Comparison of ENCODE assay signal across 15 cellular contexts in the genomic region with DNA sequence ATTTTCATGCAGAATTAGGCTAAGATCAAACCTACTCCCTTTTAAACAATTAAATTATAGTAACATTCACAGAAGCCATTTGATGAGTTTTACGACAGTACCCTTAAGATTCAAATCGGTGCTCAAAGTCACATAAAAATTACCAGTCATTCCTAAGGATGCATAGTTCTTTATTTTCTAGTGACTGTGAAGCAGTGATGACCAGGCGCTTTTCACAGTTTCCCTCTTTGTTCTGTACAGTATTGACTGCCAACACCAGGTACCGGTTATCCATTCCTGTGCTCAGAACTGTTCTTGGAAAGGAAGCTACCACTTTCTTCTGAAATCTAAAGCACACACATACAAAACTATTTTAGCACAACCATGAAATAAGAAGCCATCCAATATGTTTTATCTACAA. TPM values are rescaled to one million over a fixed set of nuclear protein-coding genes. Genes with fewer than 3 reads are reported as not detected.
DNase-seq lines count a peak whose midpoint lies in the region; ATAC-seq, FAIRE-seq and TF ChIP-seq lines count a peak whose summit lies in the region.
"Had no signal": no experiment of that assay in that cellular context is flagged by ENCODE, and none has a peak within 500 bp of the region (broad histone marks: within the 10 kb centered on the region; RNA-seq: fewer than 3 reads in every experiment).

No MANE protein-coding gene starts in this region.

- no peak overlapping the region for H3K4me3 Mint-ChIP-seq in effector memory CD8-positive, alpha-beta T cell

- no peaks in the 10 kb centered on the region for H3K27me3 ChIP-seq in iPS-20b (ENCODE audit: insufficient read depth, low read length)
- H3K27me3 ChIP-seq: esophagus squamous epithelium had no signal

- TF ChIP-seq RAD21 in A549 (conservative IDR thresholded peaks at IDR 0.05 in 1 of 2, IDR thresholded peaks at IDR 0.05 in 1 of 2) = no peak

- POLR2A ChIA-PET in A549 (lab: Yijun Ruan, JAX) = no interaction called here

- H3K4me3 ChIP-seq in A549 = no peak overlapping the region
- peak overlapping the region; percentile 90; the same call in 1 of the 2 replicates for H3K4me3 ChIP-seq in GM08714 (ENCODE audit: low read length)
- H3K4me3 ChIP-seq in SK-N-MC = peak overlapping the region; percentile 91
- peak overlapping the region; percentile 99 for H3K4me3 ChIP-seq in iPS-20b (ENCODE audit: low read length)

- H3K36me3 Mint-ChIP-seq in effector memory CD8-positive, alpha-beta T cell (ENCODE audit: insufficient read depth) = peaks cover 18% of the 10 kb centered on the region

- no peak for TF ChIP-seq CTCF in A549 (IDR thresholded peaks at IDR 0.05)

- 94% methylated on average over 4 of the region's 4 CpGs for WGBS in A549 (ENCODE audit: missing lambda C conversion rate)

- no peak for ATAC-seq in A549
- no peak for ATAC-seq in effector memory CD8-positive, alpha-beta T cell (replicated peaks)
- no peak for ATAC-seq in HG02981 (IDR thresholded peaks at IDR 0.05; ENCODE audit: unreplicated experiment)
- ATAC-seq: HCT116 had no signal

- no peaks in the 10 kb centered on the region for H3K27me3 Mint-ChIP-seq in effector memory CD8-positive, alpha-beta T cell
- H3K27me3 Mint-ChIP-seq: CD4-positive, alpha-beta memory T cell; IgD-negative memory B cell had no signal

- CTCF ChIA-PET in A549 (lab: Yijun Ruan, JAX) = interaction anchor here (0.8 kb wide), 1 partner anchor 16 kb away, joined by 3 read pairs; no protein-coding TSS in a partner anchor

- H3K27ac ChIP-seq in A549 = no peak overlapping the region
- H3K27ac ChIP-seq in SK-N-MC = no peak overlapping the region
- H3K27ac ChIP-seq in iPS-20b (ENCODE audit: low read length) = no peak overlapping the region
- H3K27ac ChIP-seq: esophagus squamous epithelium had no signal

- peaks cover 28% of the 10 kb centered on the region; the same call in 1 of the 2 replicates for H3K36me3 ChIP-seq in SK-N-MC (ENCODE audit: insufficient read depth, low read length)
- H3K36me3 ChIP-seq in iPS-20b (ENCODE audit: insufficient read depth, low read depth, low read length) = peaks cover 41% of the 10 kb centered on the region
- H3K36me3 ChIP-seq: esophagus squamous epithelium had no signal

- no peak for FAIRE-seq in A549 (lab: Jason Lieb, UNC)

- no peak for DNase-seq in A549 (ENCODE audit: low read depth in 1 of 2, low spot score in 1 of 2)
- DNase-seq in SK-N-MC (ENCODE audit: low read depth, low spot score) = no peak
- DNase-seq in effector memory CD8-positive, alpha-beta T cell = no peak
- no peak for DNase-seq in mesenteric fat pad (ENCODE audit: low spot score)
- no peak for DNase-seq in HUDEP-2 (lab: John Stamatoyannopoulos, UW; ENCODE audit: unreplicated experiment in 76 of 76)
- DNase-seq: CD4-positive, alpha-beta memory T cell; central memory CD4-positive, alpha-beta T cell; esophagus squamous epithelium; NCI-H2107; stimulated activated CD4-positive, alpha-beta T cell treated with anti-CD3 and anti-CD28 coated beads, Interleukin-12 subunit alpha, Interleukin-12 subunit beta, amount 100 ng/mL, for 4 hours had no signal

- no peak for TF ChIP-seq POLR2A in A549 (IDR thresholded peaks at IDR 0.05; ENCODE audit: low read length)

- H3K9ac ChIP-seq in SK-N-MC (ENCODE audit: insufficient read length) (peak overlapping the region; percentile 93), iPS-20b (ENCODE audit: low read depth, low read length) (peak overlapping the region; percentile 99; the same call in 1 of the 2 replicates)

- H3K4me1 ChIP-seq in A549 = peaks cover 11% of the 10 kb centered on the region
- H3K4me1 ChIP-seq in iPS-20b (ENCODE audit: insufficient read depth, low read length) = peaks cover 3% of the 10 kb centered on the region; the same call in 1 of the 2 replicates

- H3K4me2 ChIP-seq in A549 = peak overlapping the region; percentile 89

- H3K9me3 ChIP-seq in A549 (no peaks in the 10 kb centered on the region), SK-N-MC (ENCODE audit: low read depth, low read length) (no peaks in the 10 kb centered on the region), iPS-20b (ENCODE audit: insufficient read depth, low read depth, low read length) (no peaks in the 10 kb centered on the region; the same call in 1 of the 2 replicates)
- H3K9me3 ChIP-seq: esophagus squamous epithelium had no signal

- no peak for TF ChIP-seq EP300 in A549 (IDR thresholded peaks at IDR 0.05)

- H3K27ac Mint-ChIP-seq in effector memory CD8-positive, alpha-beta T cell = no peak overlapping the region
- H3K27ac Mint-ChIP-seq: IgD-negative memory B cell had no signal

- H3K9me3 Mint-ChIP-seq in effector memory CD8-positive, alpha-beta T cell = no peaks in the 10 kb centered on the region
- H3K9me3 Mint-ChIP-seq: IgD-negative memory B cell had no signal

- peaks cover 8 to 9% of the 10 kb centered on the region in 2 donors for H3K4me1 Mint-ChIP-seq in effector memory CD8-positive, alpha-beta T cell (ENCODE audit: low read depth in 2 of 2)

TF ChIP-seq in A549, 52 proteins besides CTCF, POLR2A, EP300 and RAD21:
- TF ChIP-seq ESRRA (IDR thresholded peaks at IDR 0.05; ENCODE audit: borderline replicate concordance, low read length) (no peak), ZNF302 (CRISPR knock-in tag; IDR thresholded peaks at IDR 0.05) (no peak), MAZ (IDR thresholded peaks at IDR 0.05; ENCODE audit: borderline replicate concordance, low read depth, low read length) (no peak), JUNB (IDR thresholded peaks at IDR 0.05) (no peak), BHLHE40 (IDR thresholded peaks at IDR 0.05; ENCODE audit: low read depth, low read length) (no peak), RNF2 (IDR thresholded peaks at IDR 0.05; ENCODE audit: borderline replicate concordance, low read depth) (no peak), CEBPB (IDR thresholded peaks at IDR 0.05) (no peak), GATA3 (IDR thresholded peaks at IDR 0.05; ENCODE audit: borderline replicate concordance) (no peak), EHF (CRISPR knock-in tag; IDR thresholded peaks at IDR 0.05) (no peak), PHF8 (IDR thresholded peaks at IDR 0.05; ENCODE audit: borderline replicate concordance, low read depth) (no peak), RFX5 (IDR thresholded peaks at IDR 0.05) (no peak), MYC (IDR thresholded peaks at IDR 0.05; ENCODE audit: borderline replicate concordance, low read length) (no peak)
- TF ChIP-seq, protein P1, sequence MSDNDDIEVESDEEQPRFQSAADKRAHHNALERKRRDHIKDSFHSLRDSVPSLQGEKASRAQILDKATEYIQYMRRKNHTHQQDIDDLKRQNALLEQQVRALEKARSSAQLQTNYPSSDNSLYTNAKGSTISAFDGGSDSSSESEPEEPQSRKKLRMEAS (IDR thresholded peaks at IDR 0.05) = no peak
- TF ChIP-seq, protein P2, sequence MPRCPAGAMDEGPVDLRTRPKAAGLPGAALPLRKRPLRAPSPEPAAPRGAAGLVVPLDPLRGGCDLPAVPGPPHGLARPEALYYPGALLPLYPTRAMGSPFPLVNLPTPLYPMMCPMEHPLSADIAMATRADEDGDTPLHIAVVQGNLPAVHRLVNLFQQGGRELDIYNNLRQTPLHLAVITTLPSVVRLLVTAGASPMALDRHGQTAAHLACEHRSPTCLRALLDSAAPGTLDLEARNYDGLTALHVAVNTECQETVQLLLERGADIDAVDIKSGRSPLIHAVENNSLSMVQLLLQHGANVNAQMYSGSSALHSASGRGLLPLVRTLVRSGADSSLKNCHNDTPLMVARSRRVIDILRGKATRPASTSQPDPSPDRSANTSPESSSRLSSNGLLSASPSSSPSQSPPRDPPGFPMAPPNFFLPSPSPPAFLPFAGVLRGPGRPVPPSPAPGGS (IDR thresholded peaks at IDR 0.05) = no peak
- TF ChIP-seq, protein P3, sequence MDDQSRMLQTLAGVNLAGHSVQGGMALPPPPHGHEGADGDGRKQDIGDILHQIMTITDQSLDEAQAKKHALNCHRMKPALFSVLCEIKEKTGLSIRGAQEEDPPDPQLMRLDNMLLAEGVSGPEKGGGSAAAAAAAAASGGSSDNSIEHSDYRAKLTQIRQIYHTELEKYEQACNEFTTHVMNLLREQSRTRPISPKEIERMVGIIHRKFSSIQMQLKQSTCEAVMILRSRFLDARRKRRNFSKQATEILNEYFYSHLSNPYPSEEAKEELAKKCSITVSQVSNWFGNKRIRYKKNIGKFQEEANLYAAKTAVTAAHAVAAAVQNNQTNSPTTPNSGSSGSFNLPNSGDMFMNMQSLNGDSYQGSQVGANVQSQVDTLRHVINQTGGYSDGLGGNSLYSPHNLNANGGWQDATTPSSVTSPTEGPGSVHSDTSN (IDR thresholded peaks at IDR 0.05) = no peak
- TF ChIP-seq, protein P4, sequence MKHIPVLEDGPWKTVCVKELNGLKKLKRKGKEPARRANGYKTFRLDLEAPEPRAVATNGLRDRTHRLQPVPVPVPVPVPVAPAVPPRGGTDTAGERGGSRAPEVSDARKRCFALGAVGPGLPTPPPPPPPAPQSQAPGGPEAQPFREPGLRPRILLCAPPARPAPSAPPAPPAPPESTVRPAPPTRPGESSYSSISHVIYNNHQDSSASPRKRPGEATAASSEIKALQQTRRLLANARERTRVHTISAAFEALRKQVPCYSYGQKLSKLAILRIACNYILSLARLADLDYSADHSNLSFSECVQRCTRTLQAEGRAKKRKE (CRISPR knock-in tag; IDR thresholded peaks at IDR 0.05; ENCODE audit: low read depth) = no peak
- TF ChIP-seq, protein P5, sequence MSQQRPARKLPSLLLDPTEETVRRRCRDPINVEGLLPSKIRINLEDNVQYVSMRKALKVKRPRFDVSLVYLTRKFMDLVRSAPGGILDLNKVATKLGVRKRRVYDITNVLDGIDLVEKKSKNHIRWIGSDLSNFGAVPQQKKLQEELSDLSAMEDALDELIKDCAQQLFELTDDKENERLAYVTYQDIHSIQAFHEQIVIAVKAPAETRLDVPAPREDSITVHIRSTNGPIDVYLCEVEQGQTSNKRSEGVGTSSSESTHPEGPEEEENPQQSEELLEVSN (IDR thresholded peaks at IDR 0.05; ENCODE audit: borderline replicate concordance, low read depth) = no peak

RNA-seq across cellular contexts. Expression of a gene that starts 1.9 kb away (rescaled TPM):
- 15.6 and 20.1 TPM in 2 replicates for polyA plus RNA-seq in A549 (2011; rRNA removed)
- polyA plus RNA-seq in A549 (2012; cell fraction: cytosol; rRNA removed) = 6.2 and 7.2 TPM in 2 replicates
- polyA plus RNA-seq in A549 (2012; cell fraction: nucleus; rRNA removed) = 6.8 and 11.1 TPM in 2 replicates
- polyA plus RNA-seq in A549 (2017; fragmentation: RNase III; extraction: RNeasy Plus Mini Kit Qiagen cat#74134 plus additional on column Dnase treatment) = 13.4 to 16.5 TPM (median 14.5 TPM) in 3 replicates
- 4.9 and 5.3 TPM in 2 replicates for polyA minus RNA-seq in A549 (2011; rRNA and poly(A)+ RNA removed)
- 3.8 TPM for total RNA-seq in mesenteric fat pad

RNA-seq across cellular contexts. Expression of a gene that starts 57.5 kb away (rescaled TPM):
- polyA plus RNA-seq in A549 (2011; rRNA removed) (14.0 and 19.6 TPM in 2 replicates), A549 (2017; fragmentation: RNase III; extraction: RNeasy Plus Mini Kit Qiagen cat#74134 plus additional on column Dnase treatment) (8.3 to 9.4 TPM (median 8.3 TPM) in 3 replicates)
- polyA plus RNA-seq in A549 (2012; cell fraction: cytosol; rRNA removed) = 4.2 and 5.3 TPM in 2 replicates
- 10.2 and 19.7 TPM in 2 replicates for polyA plus RNA-seq in A549 (2012; cell fraction: nucleus; rRNA removed)
- polyA minus RNA-seq in A549 (2011; rRNA and poly(A)+ RNA removed) = 21.0 and 30.1 TPM in 2 replicates
- total RNA-seq in mesenteric fat pad = 59.5 TPM
